In genomic region chr10:4101918-4102654, GRCh38 we compare ENCODE assay signal across 22 cellular contexts.
DNase-seq lines count a peak whose midpoint lies in the region; ATAC-seq and TF ChIP-seq lines count a peak whose summit lies in the region.
"Had no signal": no experiment of that assay in that cellular context is flagged by ENCODE, and none has a peak within 500 bp of the region (broad histone marks: within the 10 kb centered on the region; RNA-seq: fewer than 3 reads in every experiment).

No MANE protein-coding gene starts in this region.

- WGBS in lung, 2 donors: 73 to 86% methylated on average over 8 of the region's 8 CpGs

- peak overlapping the region; percentile 18; the same call in 1 of the 2 replicates for H2AFZ ChIP-seq in KMS-11 (ENCODE audit: low read depth)
- H2AFZ ChIP-seq: GM23338, parathyroid adenoma had no signal

- DNase-seq in lung (ENCODE audit: low spot score): no peak
- DNase-seq in NCI-H510A (lab: John Stamatoyannopoulos, UW): no peak
- DNase-seq in MG63: no peak
- DNase-seq in NCI-H2171 treated with DMSO at 0.1 percent for 48 hours (lab: John Stamatoyannopoulos, UW): no peak
- DNase-seq: activated CD4-positive, alpha-beta T cell treated with anti-CD3 and anti-CD28 coated beads, Interleukin-2, amount 10 ng/mL, durations not matched to agents 7 days and 5 days; CD4-positive, alpha-beta memory T cell; effector memory CD4-positive, alpha-beta T cell; esophagus squamous epithelium; midbrain; NCI-H524; nephron progenitor cell; SHP77; stimulated activated CD4-positive, alpha-beta T cell treated with anti-CD3 and anti-CD28 coated beads, Interleukin-4, amount 100 ng/mL, for 1 hour had no signal

- H4K20me1 ChIP-seq in KMS-11 (ENCODE audit: insufficient read depth): no peaks in the 10 kb centered on the region

- H3K4me1 ChIP-seq in KMS-11 (ENCODE audit: low read depth, poor library complexity, severe bottlenecking) (peaks cover 54% of the 10 kb centered on the region), lung (ENCODE audit: control insufficient read depth in 2 of 2, insufficient read depth in 2 of 2, low read length in 2 of 2) (peaks cover 0 to 4% of the 10 kb centered on the region in 2 donors)
- H3K4me1 ChIP-seq: esophagus squamous epithelium, gastroesophageal sphincter, parathyroid adenoma, tibial nerve had no signal

- no peaks in the 10 kb centered on the region for H3K79me2 ChIP-seq in KMS-11 (ENCODE audit: insufficient read depth, low read depth)
- H3K79me2 ChIP-seq: parathyroid adenoma had no signal

- H3K4me2 ChIP-seq in KMS-11: peak overlapping the region; percentile 83
- H3K4me2 ChIP-seq: GM23338 had no signal

- H3K9ac ChIP-seq in KMS-11: no peak overlapping the region
- H3K9ac ChIP-seq: parathyroid adenoma had no signal

- H3K4me3 ChIP-seq in KMS-11 (IDR thresholded peaks at IDR 0.05; ENCODE audit: insufficient read depth, low read depth, low read length) (no peak overlapping the region), lung (no peak overlapping the region), MG63 (no peak overlapping the region)
- H3K4me3 ChIP-seq: esophagus squamous epithelium, gastroesophageal sphincter, GM23338, skin epidermis, tibial nerve had no signal

- peak; percentile 83 for ATAC-seq in GM18867 (IDR thresholded peaks at IDR 0.05; ENCODE audit: unreplicated experiment)
- peak; percentile 44 for ATAC-seq in GM21423 (IDR thresholded peaks at IDR 0.05; ENCODE audit: unreplicated experiment)
- peak; percentile 66 for ATAC-seq in lung (ENCODE audit: insufficient read depth, low FRiP score)
- ATAC-seq: activated T-helper 17 cell treated with anti-CD3 and anti-CD28 coated beads, Interleukin-2, amount 50 U/mL, for 72 hours; gastroesophageal sphincter; GM23338 had no signal

- H3K27me3 ChIP-seq in KMS-11 (ENCODE audit: insufficient read depth, low read depth): no peaks in the 10 kb centered on the region
- H3K27me3 ChIP-seq in lung (ENCODE audit: control insufficient read depth, insufficient read depth): no peaks in the 10 kb centered on the region
- no peaks in the 10 kb centered on the region for H3K27me3 ChIP-seq in MG63
- H3K27me3 ChIP-seq: esophagus squamous epithelium, gastroesophageal sphincter, tibial nerve had no signal

- H3K9me3 ChIP-seq in lung (ENCODE audit: control insufficient read depth in 2 of 2, insufficient read depth in 1 of 2, low read length in 1 of 2): peaks cover 0 to 4% of the 10 kb centered on the region in 2 donors
- no peaks in the 10 kb centered on the region for H3K9me3 ChIP-seq in MG63
- H3K9me3 ChIP-seq: esophagus squamous epithelium, gastroesophageal sphincter, tibial nerve had no signal

- no peak for TF ChIP-seq CTCF in KMS-11 (conservative IDR thresholded peaks at IDR 0.05; ENCODE audit: low read depth, low read length)
- TF ChIP-seq CTCF in lung (IDR thresholded peaks at IDR 0.05; ENCODE audit: control extremely low read depth, extremely low read depth): no peak

- H3K27ac ChIP-seq in KMS-11: peak overlapping the region; percentile 46
- no peak overlapping the region for H3K27ac ChIP-seq in lung (ENCODE audit: low read depth in 1 of 2, low read length in 1 of 2)
- H3K27ac ChIP-seq: esophagus squamous epithelium, gastroesophageal sphincter, parathyroid adenoma, skin epidermis, tibial nerve had no signal

- no peaks in the 10 kb centered on the region for H3K36me3 ChIP-seq in KMS-11 (ENCODE audit: insufficient read depth)
- H3K36me3 ChIP-seq in lung (ENCODE audit: control insufficient read depth in 2 of 2, insufficient read depth in 2 of 2, low read length in 2 of 2): no peaks in the 10 kb centered on the region
- no peaks in the 10 kb centered on the region for H3K36me3 ChIP-seq in MG63
- H3K36me3 ChIP-seq: esophagus squamous epithelium, gastroesophageal sphincter, tibial nerve had no signal
